In the genomic region with DNA sequence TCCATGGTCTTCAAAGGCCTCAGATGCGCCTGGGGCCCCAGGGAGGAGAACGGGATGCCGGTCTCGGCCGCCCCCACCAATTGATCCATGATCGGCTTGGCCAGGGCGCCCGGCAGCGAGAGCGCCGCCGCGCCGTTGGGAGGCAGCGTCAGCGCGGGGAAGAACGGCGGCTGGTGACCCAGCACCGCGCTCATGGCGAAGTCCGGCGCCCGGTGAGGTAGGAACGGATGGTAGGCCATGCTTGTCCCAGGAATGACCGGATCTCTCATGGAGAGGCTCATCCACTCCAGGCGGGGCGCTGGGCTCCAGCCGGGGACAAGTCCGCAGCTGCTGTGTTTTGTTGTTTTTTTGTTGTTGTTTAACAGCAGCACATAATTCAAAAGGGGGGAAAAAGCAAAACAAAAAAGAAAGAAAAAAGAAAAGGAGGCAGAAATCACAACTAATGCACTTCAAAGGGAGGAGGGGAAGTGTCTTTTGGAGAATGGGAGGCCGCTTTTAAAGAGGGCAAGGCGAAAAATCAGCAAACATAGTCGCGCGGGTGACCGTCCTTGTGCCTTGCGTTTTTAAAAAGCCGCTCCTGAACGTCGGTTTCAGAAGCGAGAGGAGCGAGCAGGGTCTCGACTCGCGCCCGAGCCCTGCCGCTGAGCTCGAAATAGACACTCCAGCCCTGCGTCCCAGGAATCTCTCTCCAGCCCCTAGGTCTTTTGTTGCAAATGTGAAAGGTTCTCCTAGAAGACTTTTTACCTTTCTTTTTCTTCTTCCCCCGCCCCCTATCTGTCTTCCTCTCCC, we compare ENCODE assay signal across 9 cellular contexts. TPM values are rescaled to one million over a fixed set of nuclear protein-coding genes. Genes with fewer than 3 reads are reported as not detected.
DNase-seq lines count a peak whose midpoint lies in the region; ATAC-seq, FAIRE-seq and TF ChIP-seq lines count a peak whose summit lies in the region.
"Had no signal": no experiment of that assay in that cellular context is flagged by ENCODE, and none has a peak within 500 bp of the region (broad histone marks: within the 10 kb centered on the region; RNA-seq: fewer than 3 reads in every experiment).

No MANE protein-coding gene starts in this region.

- no peak for TF ChIP-seq CTCF in astrocyte (IDR thresholded peaks at IDR 0.05; ENCODE audit: insufficient read depth, low read depth, low read length)
- no peak for TF ChIP-seq CTCF in kidney epithelial cell (IDR thresholded peaks at IDR 0.05; ENCODE audit: insufficient read depth, low read length, poor library complexity, severe bottlenecking)

- H3K4me2 ChIP-seq in astrocyte (ENCODE audit: low read length): peak overlapping the region; percentile 93

- H3K36me3 ChIP-seq in astrocyte (ENCODE audit: insufficient read depth, low read length): peaks cover 8% of the 10 kb centered on the region
- no peaks in the 10 kb centered on the region for H3K36me3 ChIP-seq in kidney epithelial cell (ENCODE audit: control insufficient read depth, insufficient read depth, low read length)

- H3K9me3 ChIP-seq in astrocyte (ENCODE audit: insufficient read depth, low read depth, low read length): no peaks in the 10 kb centered on the region

- peaks cover 43% of the 10 kb centered on the region for H4K20me1 ChIP-seq in astrocyte (ENCODE audit: insufficient read depth, low read length)

- H2AFZ ChIP-seq in astrocyte (ENCODE audit: low read depth, low read length): peak overlapping the region; percentile 38

- peaks cover 58% of the 10 kb centered on the region for H3K79me2 ChIP-seq in astrocyte (ENCODE audit: insufficient read depth, low read length)

- peaks cover 44% of the 10 kb centered on the region for H3K4me1 Mint-ChIP-seq in activated naive CD4-positive, alpha-beta T cell treated with anti-CD3 and anti-CD28 coated beads for 36 hours (ENCODE audit: low read depth)
- H3K4me1 Mint-ChIP-seq in astrocyte (ENCODE audit: low read depth, unreplicated experiment): peaks cover 3% of the 10 kb centered on the region

- no peak for DNase-seq in activated naive CD4-positive, alpha-beta T cell treated with anti-CD3 and anti-CD28 coated beads for 36 hours
- no peak for DNase-seq in activated naive CD4-positive, alpha-beta T cell treated with Interleukin-2 at 50 U/mL for 16 hours
- DNase-seq in astrocyte (ENCODE audit: low read depth): no peak
- no peak for DNase-seq in kidney epithelial cell (ENCODE audit: low read depth)
- DNase-seq in substantia nigra (lab: John Stamatoyannopoulos, UW): no peak
- DNase-seq in GM19238 (ENCODE audit: insufficient read length, low spot score): no peak
- no peak for DNase-seq in activated CD4-positive, CD25-positive, alpha-beta regulatory T cell treated with anti-CD3 and anti-CD28 coated beads, Interleukin-2, amount 50 U/mL, for 72 hours

- peaks cover 88% of the 10 kb centered on the region for H3K27me3 Mint-ChIP-seq in activated naive CD4-positive, alpha-beta T cell treated with anti-CD3 and anti-CD28 coated beads for 36 hours (ENCODE audit: low read depth)
- H3K27me3 Mint-ChIP-seq in astrocyte (ENCODE audit: low read depth, unreplicated experiment): peaks cover 92% of the 10 kb centered on the region

- H3K27me3 ChIP-seq in astrocyte (ENCODE audit: insufficient read depth, low read length) (peaks cover 24% of the 10 kb centered on the region), kidney epithelial cell (ENCODE audit: control insufficient read depth, insufficient read depth, low read length) (peaks cover 23% of the 10 kb centered on the region)

- ATAC-seq in HG03097 (IDR thresholded peaks at IDR 0.05; ENCODE audit: low FRiP score, unreplicated experiment): no peak
- ATAC-seq: GM12878 had no signal

- no peak for FAIRE-seq in astrocyte (lab: Jason Lieb, UNC)
- FAIRE-seq: GM12878 had no signal

- H3K4me1 ChIP-seq in astrocyte (ENCODE audit: insufficient read depth, low read length): peaks cover 22% of the 10 kb centered on the region

- intact Hi-C loops in activated naive CD4-positive, alpha-beta T cell treated with anti-CD3 and anti-CD28 coated beads for 36 hours (cut with micrococcal nuclease): loop anchor here (5.0 to 10.0 kb wide), 2 partner anchors 281 to 1208 kb away; a partner anchor contains a TSS

- H3K27ac ChIP-seq in astrocyte (ENCODE audit: low read depth, low read length) (peak overlapping the region; percentile 83), substantia nigra (ENCODE audit: low read depth, low read length, poor library complexity, severe bottlenecking) (peak overlapping the region; percentile 23)

- H3K4me3 Mint-ChIP-seq in activated naive CD4-positive, alpha-beta T cell treated with anti-CD3 and anti-CD28 coated beads for 36 hours: peak overlapping the region; percentile 73
- H3K4me3 Mint-ChIP-seq in astrocyte (ENCODE audit: unreplicated experiment): peak overlapping the region; percentile 86

- peak overlapping the region; percentile 98 for H3K9ac ChIP-seq in astrocyte (ENCODE audit: low read length)

- CTCF ChIA-PET in activated naive CD4-positive, alpha-beta T cell treated with anti-CD3 and anti-CD28 coated beads for 36 hours (lab: Charles Lee): interaction anchor here (1.1 kb wide), 1 partner anchor 11 kb away, joined by 3 read pairs; no protein-coding TSS in a partner anchor

- H3K27ac Mint-ChIP-seq in activated naive CD4-positive, alpha-beta T cell treated with anti-CD3 and anti-CD28 coated beads for 36 hours: no peak overlapping the region
- H3K27ac Mint-ChIP-seq in astrocyte (ENCODE audit: unreplicated experiment): peak overlapping the region; percentile 91

- H3K36me3 Mint-ChIP-seq in activated naive CD4-positive, alpha-beta T cell treated with anti-CD3 and anti-CD28 coated beads for 36 hours (ENCODE audit: low read depth): peaks cover 4% of the 10 kb centered on the region
- H3K36me3 Mint-ChIP-seq in astrocyte (ENCODE audit: low read depth, unreplicated experiment): no peaks in the 10 kb centered on the region

- H3K9me3 Mint-ChIP-seq in activated naive CD4-positive, alpha-beta T cell treated with anti-CD3 and anti-CD28 coated beads for 36 hours: peaks cover 3% of the 10 kb centered on the region
- H3K9me3 Mint-ChIP-seq in astrocyte (ENCODE audit: unreplicated experiment): peaks cover 26% of the 10 kb centered on the region

- peak overlapping the region; percentile 95 for H3K4me3 ChIP-seq in astrocyte (ENCODE audit: insufficient read depth, low read depth, low read length)
- H3K4me3 ChIP-seq in kidney epithelial cell (ENCODE audit: low read depth, low read length): peak overlapping the region; percentile 69
- H3K4me3 ChIP-seq: GM12878 had no signal

RNA-seq across cellular contexts. Expression of a gene that starts 0.9 kb away (rescaled TPM):
- total RNA-seq in activated naive CD4-positive, alpha-beta T cell treated with anti-CD3 and anti-CD28 coated beads for 36 hours: not detected
- 1.1 and 2.0 TPM in 2 replicates for total RNA-seq in astrocyte
- total RNA-seq in kidney epithelial cell: 12.2 and 12.7 TPM in 2 replicates
